Comparison of ENCODE assay signal across 9 cellular contexts in genomic region chrX:151970661-151971060, GRCh38. TPM values are rescaled to one million over a fixed set of nuclear protein-coding genes. Genes with fewer than 3 reads are reported as not detected.
DNase-seq lines count a peak whose midpoint lies in the region; ATAC-seq and TF ChIP-seq lines count a peak whose summit lies in the region.
"Had no signal": no experiment of that assay in that cellular context is flagged by ENCODE, and none has a peak within 500 bp of the region (broad histone marks: within the 10 kb centered on the region; RNA-seq: fewer than 3 reads in every experiment).

No MANE protein-coding gene starts in this region.

- 70% methylated on average over 3 of the region's 6 CpGs for WGBS in prostate gland

- no peaks in the 10 kb centered on the region for H3K4me1 ChIP-seq in colonic mucosa
- no peaks in the 10 kb centered on the region for H3K4me1 ChIP-seq in prostate gland (replicated peaks)

- H3K9me3 ChIP-seq in colonic mucosa (no peaks in the 10 kb centered on the region), prostate gland (no peaks in the 10 kb centered on the region)

- no peak overlapping the region for H3K9ac ChIP-seq in colonic mucosa (ENCODE audit: low read depth in 2 of 2, low read length in 2 of 2)

- no peak for TF ChIP-seq CTCF in colonic mucosa (IDR thresholded peaks at IDR 0.05)
- no peak for TF ChIP-seq CTCF in prostate gland (IDR thresholded peaks at IDR 0.05)

- no peaks in the 10 kb centered on the region for H3K27me3 ChIP-seq in colonic mucosa
- H3K27me3 ChIP-seq in prostate gland (replicated peaks; ENCODE audit: insufficient read depth), result no peaks in the 10 kb centered on the region

- no peak overlapping the region for H3K4me3 ChIP-seq in colonic mucosa
- no peak overlapping the region for H3K4me3 ChIP-seq in prostate gland

- intact Hi-C loops in colonic mucosa (cut with DNase I), result no loop called here
- intact Hi-C loops in prostate gland (cut with DNase I), result no loop called here

- ATAC-seq in HG03045 (IDR thresholded peaks at IDR 0.05; ENCODE audit: unreplicated experiment), result no peak

- H3K36me3 ChIP-seq in colonic mucosa, result no peaks in the 10 kb centered on the region
- no peaks in the 10 kb centered on the region for H3K36me3 ChIP-seq in prostate gland

- TF ChIP-seq POLR2A in prostate gland (IDR thresholded peaks at IDR 0.05), result no peak

- DNase-seq in A172 (ENCODE audit: low spot score) (peak; percentile 87), LHCN-M2 (ENCODE audit: low read depth) (peak; percentile 84), colonic mucosa (peak; percentile 32), lung microvascular endothelial cell (ENCODE audit: low read depth in 2 of 2) (peak; percentile 34 to 67), prostate gland (ENCODE audit: low spot score) (no peak)
- no peak for DNase-seq in activated CD4-positive, alpha-beta T cell treated with anti-CD3 and anti-CD28 coated beads, Interleukin-2, amount 50 U/mL, for 4 hours
- DNase-seq in activated effector memory CD4-positive, alpha-beta T cell treated with Interleukin-2 at 50 U/mL for 16 hours, result no peak
- DNase-seq: activated CD8-positive, alpha-beta memory T cell treated with anti-CD3 and anti-CD28 coated beads for 24 hours had no signal

- no peak overlapping the region for H3K27ac ChIP-seq in colonic mucosa
- no peak overlapping the region for H3K27ac ChIP-seq in prostate gland

RNA-seq across cellular contexts. Expression of gene GABRE, which starts 3.8 kb away (rescaled TPM):
- total RNA-seq in A172 (2014; rRNA removed; shearing (Covaris generic)), result 0.29 and 0.69 TPM in 2 replicates
- total RNA-seq in LHCN-M2 (2014; rRNA removed) (1.5 and 2.2 TPM in 2 replicates), colonic mucosa (10 to 100 TPM in 1 of 2 donors, 1 to 10 TPM in 1; 6.4 to 11.9 TPM), lung microvascular endothelial cell (7.6 and 20.0 TPM in 2 replicates), prostate gland (10 to 100 TPM; 11.2 to 46.1 TPM)
- 0.18 TPM for polyA plus RNA-seq in LHCN-M2 (2012)

RNA-seq across cellular contexts. Expression of gene MAGEA4, which starts 58.0 kb away (rescaled TPM):
- total RNA-seq in A172 (2014; rRNA removed; shearing (Covaris generic)), result not detected in 2 replicates
- total RNA-seq in LHCN-M2 (2014; rRNA removed) (not detected in 2 replicates), colonic mucosa (not detected), lung microvascular endothelial cell (not detected in 2 replicates), prostate gland (10 to 100 TPM in 1 of 2 donors, not detected in 1; 47.7 TPM)
- not detected for polyA plus RNA-seq in LHCN-M2 (2012)

Comparison
In these comparisons a context has a peak if more than half of its experiments do, and no peak if none do; other contexts are left out.
1. DNase-seq: peak in A172 (single experiment), LHCN-M2 (single experiment), colonic mucosa (single experiment) and lung microvascular endothelial cell (2 of 2); none in activated CD4-positive, alpha-beta T cell treated with anti-CD3 and anti-CD28 coated beads, Interleukin-2, amount 50 U/mL, for 4 hours (0 of 2), prostate gland (single experiment) and activated effector memory CD4-positive, alpha-beta T cell treated with Interleukin-2 at 50 U/mL for 16 hours (single experiment).